In the genomic region with DNA sequence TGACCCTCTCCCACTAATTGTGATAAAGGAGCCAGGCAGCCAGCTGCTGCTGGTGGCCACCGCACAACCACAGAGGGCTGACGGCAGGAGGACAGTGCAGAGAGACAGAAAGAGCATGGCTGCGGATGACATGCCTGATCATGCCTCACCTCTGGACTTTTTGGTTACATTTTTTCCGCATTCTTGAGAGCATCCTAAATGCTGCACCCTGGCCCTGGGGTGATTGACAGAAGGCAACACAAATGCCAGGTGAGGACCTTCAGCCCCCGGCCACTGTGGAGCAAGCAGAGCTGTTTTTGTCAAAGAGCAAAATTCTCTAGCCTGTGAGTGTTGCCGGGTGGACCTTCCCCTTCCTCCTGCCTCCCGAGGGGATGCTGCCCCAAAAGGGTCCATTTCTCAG, we compare ENCODE assay signal across 17 cellular contexts.
"Had no signal": no experiment of that assay in that cellular context is flagged by ENCODE, and none has a peak within 500 bp of the region (broad histone marks: within the 10 kb centered on the region; RNA-seq: fewer than 3 reads in every experiment).

No MANE protein-coding gene starts in this region.

- H3K4me1 Mint-ChIP-seq: nephron; stimulated activated effector memory CD8-positive, alpha-beta T cell treated with anti-CD3 and anti-CD28 coated beads, Interleukin-12 subunit alpha, Interleukin-12 subunit beta, amount 100 ng/mL, for 72 hours had no signal

- DNase-seq: activated CD4-positive, alpha-beta T cell treated with anti-CD3 and anti-CD28 coated beads for 1 hour; activated CD4-positive, alpha-beta T cell treated with anti-CD3 and anti-CD28 coated beads, Interleukin-2, amount 50 U/mL, for 4 hours; activated naive CD4-positive, alpha-beta T cell treated with anti-CD3 and anti-CD28 coated beads for 36 hours; hippocampal formation; kidney glomerular epithelial cell; stimulated activated CD4-positive, alpha-beta T cell treated with anti-CD3 and anti-CD28 coated beads, Interleukin-12 subunit alpha, Interleukin-12 subunit beta, amount 100 ng/mL, for 4 hours; stimulated activated CD4-positive, alpha-beta T cell treated with anti-CD3 and anti-CD28 coated beads, Interleukin-2, amount 100 ng/mL, for 24 hours; T-helper 1 cell; thyroid gland; uterus had no signal

- H3K4me3 Mint-ChIP-seq: activated naive CD4-positive, alpha-beta T cell treated with anti-CD3 and anti-CD28 coated beads for 36 hours; nephron; stimulated activated effector memory CD8-positive, alpha-beta T cell treated with anti-CD3 and anti-CD28 coated beads, Interleukin-12 subunit alpha, Interleukin-12 subunit beta, amount 100 ng/mL, for 72 hours had no signal

- H3K9me3 Mint-ChIP-seq: activated naive CD4-positive, alpha-beta T cell treated with anti-CD3 and anti-CD28 coated beads for 36 hours; activated T-helper 2 cell treated with anti-CD3 and anti-CD28 coated beads, Interferon-gamma antibody, Interleukin-2, Interleukin-4, amounts not matched to agents 10 μg/mL and 5 μg/mL and 100 μg/mL, durations not matched to agents 14 hours and 24 hours and 36 hours; nephron; stimulated activated effector memory CD8-positive, alpha-beta T cell treated with anti-CD3 and anti-CD28 coated beads, Interleukin-12 subunit alpha, Interleukin-12 subunit beta, amount 100 ng/mL, for 72 hours had no signal

- H3K27ac ChIP-seq: dorsolateral prefrontal cortex, esophagus muscularis mucosa, thyroid gland, uterus, VCaP had no signal

- H3K4me1 ChIP-seq: thyroid gland, uterus had no signal

- H3K9me3 ChIP-seq: thyroid gland, uterus had no signal

- H3K4me3 ChIP-seq: dorsolateral prefrontal cortex, esophagus muscularis mucosa, thyroid gland, uterus had no signal

- H3K27ac Mint-ChIP-seq: activated naive CD4-positive, alpha-beta T cell treated with anti-CD3 and anti-CD28 coated beads for 36 hours; activated T-helper 2 cell treated with anti-CD3 and anti-CD28 coated beads, Interferon-gamma antibody, Interleukin-2, Interleukin-4, amounts not matched to agents 10 μg/mL and 5 μg/mL and 100 μg/mL, durations not matched to agents 14 hours and 24 hours and 36 hours; stimulated activated effector memory CD8-positive, alpha-beta T cell treated with anti-CD3 and anti-CD28 coated beads, Interleukin-12 subunit alpha, Interleukin-12 subunit beta, amount 100 ng/mL, for 72 hours had no signal

- H3K36me3 Mint-ChIP-seq: stimulated activated effector memory CD8-positive, alpha-beta T cell treated with anti-CD3 and anti-CD28 coated beads, Interleukin-12 subunit alpha, Interleukin-12 subunit beta, amount 100 ng/mL, for 72 hours had no signal

- H3K36me3 ChIP-seq: esophagus muscularis mucosa, thyroid gland, uterus had no signal

- H3K27me3 ChIP-seq: thyroid gland, uterus had no signal

- ATAC-seq: sciatic nerve; stimulated activated effector memory CD8-positive, alpha-beta T cell treated with anti-CD3 and anti-CD28 coated beads, Interleukin-12 subunit alpha, Interleukin-12 subunit beta, amount 100 ng/mL, for 72 hours had no signal
